Comparison of ENCODE assay signal across 22 cellular contexts in genomic region chr5:110346893-110347358, GRCh38.
"Had no signal": no experiment of that assay in that cellular context is flagged by ENCODE, and none has a peak within 500 bp of the region (broad histone marks: within the 10 kb centered on the region; RNA-seq: fewer than 3 reads in every experiment).

No MANE protein-coding gene starts in this region.

- H3K4me1 ChIP-seq: breast epithelium, Peyer's patch had no signal

- DNase-seq: activated CD4-positive, alpha-beta memory T cell treated with anti-CD3 and anti-CD28 coated beads, Interleukin-2, amount 10 ng/mL, durations not matched to agents 7 days and 5 days; activated CD4-positive, alpha-beta T cell treated with anti-CD3 and anti-CD28 coated beads, Interleukin-2, amount 10 ng/mL, durations not matched to agents 7 days and 5 days; activated CD4-positive, CD25-positive, alpha-beta regulatory T cell; activated gamma-delta T cell; activated naive CD4-positive, alpha-beta T cell treated with anti-CD3 and anti-CD28 coated beads for 36 hours; activated naive CD8-positive, alpha-beta T cell treated with anti-CD3 and anti-CD28 coated beads for 36 hours; activated T-cell treated with anti-CD3 and anti-CD28 coated beads for 4 hours; activated T-cell treated with anti-CD3 and anti-CD28 coated beads, Interleukin-2, amount 50 U/mL, for 48 hours; central memory CD4-positive, alpha-beta T cell; MM.1S; NCI-H1105 treated with DMSO at 0.1 percent for 48 hours; NCI-H1436 treated with DMSO at 0.1 percent for 48 hours; NCI-H187; NCI-H2081; NCI-H446; NCI-H524; Peyer's patch; SIG-M5; T-helper 2 cell; T1000 had no signal

- H3K27me3 ChIP-seq: breast epithelium, Peyer's patch had no signal

- ATAC-seq: activated T-helper 17 cell treated with anti-CD3 and anti-CD28 coated beads, Interleukin-2, amount 50 U/mL, for 72 hours had no signal

- H3K9me3 Mint-ChIP-seq: activated CD4-positive, alpha-beta memory T cell treated with anti-CD3 and anti-CD28 coated beads, Interleukin-2, amount 10 ng/mL, durations not matched to agents 7 days and 5 days; activated CD4-positive, alpha-beta T cell treated with anti-CD3 and anti-CD28 coated beads, Interleukin-2, amount 10 ng/mL, durations not matched to agents 7 days and 5 days; activated naive CD4-positive, alpha-beta T cell treated with anti-CD3 and anti-CD28 coated beads for 36 hours; activated naive CD8-positive, alpha-beta T cell treated with anti-CD3 and anti-CD28 coated beads for 36 hours; activated T-helper 17 cell treated with anti-CD3 and anti-CD28 coated beads, Interleukin-2, amount 50 U/mL, for 72 hours had no signal

- H3K36me3 Mint-ChIP-seq: activated naive CD8-positive, alpha-beta T cell treated with anti-CD3 and anti-CD28 coated beads for 36 hours had no signal

- H3K27ac ChIP-seq: breast epithelium, Peyer's patch had no signal

- H3K9me3 ChIP-seq: breast epithelium, Peyer's patch had no signal

- H3K4me3 Mint-ChIP-seq: activated CD4-positive, alpha-beta memory T cell treated with anti-CD3 and anti-CD28 coated beads, Interleukin-2, amount 10 ng/mL, durations not matched to agents 7 days and 5 days; activated CD4-positive, alpha-beta T cell treated with anti-CD3 and anti-CD28 coated beads, Interleukin-2, amount 10 ng/mL, durations not matched to agents 7 days and 5 days; activated naive CD4-positive, alpha-beta T cell treated with anti-CD3 and anti-CD28 coated beads for 36 hours; activated naive CD8-positive, alpha-beta T cell treated with anti-CD3 and anti-CD28 coated beads for 36 hours; activated T-helper 17 cell treated with anti-CD3 and anti-CD28 coated beads, Interleukin-2, amount 50 U/mL, for 72 hours had no signal

- H3K27ac Mint-ChIP-seq: activated CD4-positive, alpha-beta memory T cell treated with anti-CD3 and anti-CD28 coated beads, Interleukin-2, amount 10 ng/mL, durations not matched to agents 7 days and 5 days; activated CD4-positive, alpha-beta T cell treated with anti-CD3 and anti-CD28 coated beads, Interleukin-2, amount 10 ng/mL, durations not matched to agents 7 days and 5 days; activated naive CD4-positive, alpha-beta T cell treated with anti-CD3 and anti-CD28 coated beads for 36 hours; activated naive CD8-positive, alpha-beta T cell treated with anti-CD3 and anti-CD28 coated beads for 36 hours; activated T-helper 17 cell treated with anti-CD3 and anti-CD28 coated beads, Interleukin-2, amount 50 U/mL, for 72 hours had no signal

- H3K4me3 ChIP-seq: breast epithelium, Peyer's patch had no signal

- H3K36me3 ChIP-seq: breast epithelium, Peyer's patch had no signal

- H3K4me1 Mint-ChIP-seq: activated CD4-positive, alpha-beta memory T cell treated with anti-CD3 and anti-CD28 coated beads, Interleukin-2, amount 10 ng/mL, durations not matched to agents 7 days and 5 days; activated CD4-positive, alpha-beta T cell treated with anti-CD3 and anti-CD28 coated beads, Interleukin-2, amount 10 ng/mL, durations not matched to agents 7 days and 5 days; activated naive CD8-positive, alpha-beta T cell treated with anti-CD3 and anti-CD28 coated beads for 36 hours; activated T-helper 17 cell treated with anti-CD3 and anti-CD28 coated beads, Interleukin-2, amount 50 U/mL, for 72 hours had no signal

- H3K27me3 Mint-ChIP-seq: activated CD4-positive, alpha-beta memory T cell treated with anti-CD3 and anti-CD28 coated beads, Interleukin-2, amount 10 ng/mL, durations not matched to agents 7 days and 5 days; activated naive CD8-positive, alpha-beta T cell treated with anti-CD3 and anti-CD28 coated beads for 36 hours; activated T-helper 17 cell treated with anti-CD3 and anti-CD28 coated beads, Interleukin-2, amount 50 U/mL, for 72 hours had no signal
